10 cellular contexts compared by ENCODE assay signal in genomic region chr3:148718982-148719862, GRCh38. TPM values are rescaled to one million over a fixed set of nuclear protein-coding genes. Genes with fewer than 3 reads are reported as not detected.
A peak's percentile ranks its signal among the peaks of the same experiment; 100 is the strongest.
DNase-seq lines count a peak whose midpoint lies in the region; ATAC-seq, FAIRE-seq and TF ChIP-seq lines count a peak whose summit lies in the region.
"Had no signal": no experiment of that assay in that cellular context is flagged by ENCODE, and none has a peak within 500 bp of the region (broad histone marks: within the 10 kb centered on the region; RNA-seq: fewer than 3 reads in every experiment).

No MANE protein-coding gene starts in this region.

- no peak overlapping the region for H3K9ac ChIP-seq in GM12878 (ENCODE audit: control insufficient read depth, insufficient read depth, low read length)

- POLR2A ChIA-PET in GM12878 (lab: Charles Lee) = no interaction called here

- no peak for TF ChIP-seq POLR2A in GM12878 (IDR thresholded peaks at IDR 0.05; ENCODE audit: low read depth, low read length)

- H3K4me3 ChIP-seq in GM12878 = no peak overlapping the region
- H3K4me3 ChIP-seq: skin epidermis had no signal

- ATAC-seq in GM12878 (no peak), HG03039 (IDR thresholded peaks at IDR 0.05; ENCODE audit: unreplicated experiment) (no peak)

- TF ChIP-seq EP300 in GM12878 (IDR thresholded peaks at IDR 0.05; ENCODE audit: borderline replicate concordance in 1 of 2, control insufficient read depth in 1 of 2, low read depth in 2 of 2, low read length in 2 of 2) = no peak

- no TSS peak for BruUV-seq in GM12878 (replicated peaks; lab: Mats Ljungman, UMichigan)

- CTCF ChIA-PET in GM12878 (lab: Yijun Ruan, JAX) = no interaction called here

- in situ Hi-C loops in GM12878 (cut with MboI) = no loop called here

- H3K27ac ChIP-seq in C4-2B (no peak overlapping the region), GM12878 (ENCODE audit: control insufficient read depth, insufficient read depth) (no peak overlapping the region)
- H3K27ac ChIP-seq: skin epidermis had no signal

- no peaks in the 10 kb centered on the region for H3K4me1 ChIP-seq in GM12878 (ENCODE audit: control insufficient read depth, insufficient read depth, low read length)

- no peaks in the 10 kb centered on the region for H3K27me3 ChIP-seq in GM12878 (replicated peaks in 1 of 2; ENCODE audit: control insufficient read depth in 2 of 2, insufficient read depth in 2 of 2, low read length in 1 of 2)

- no peaks in the 10 kb centered on the region for H3K9me3 ChIP-seq in GM12878 (replicated peaks; ENCODE audit: control insufficient read depth, insufficient read depth, low read length)

- intact Hi-C loops in GM12878 (cut with micrococcal nuclease; ENCODE audit: unreplicated experiment) = loop anchor here (5.0 kb wide), 1 partner anchor 337 kb away; no protein-coding TSS in a partner anchor

- TF ChIP-seq CTCF in C4-2B (conservative IDR thresholded peaks at IDR 0.05) = peak; percentile 87
- peak in 1 of 3 experiments; percentile 9; a peak in 1 of 6 replicates for TF ChIP-seq CTCF in GM12878 (IDR thresholded peaks at IDR 0.05 in 2 of 3, conservative IDR thresholded peaks at IDR 0.05 in 1 of 3; ENCODE audit: control insufficient read depth in 2 of 3, extremely low read depth in 1 of 3, insufficient read depth in 1 of 3, low read depth in 3 of 3, low read length in 3 of 3)

- SMC1A ChIA-PET in GM12878 (lab: Charles Lee; ENCODE audit: uncharacterized antibody, unreplicated experiment) = interaction anchor here (1.2 to 1.3 kb wide), 2 partner anchors 18 to 339 kb away, joined by 4 read pairs; no protein-coding TSS in a partner anchor

- DNase-seq in HT1080 (ENCODE audit: low read depth) (peak; percentile 25), GM12878 (ENCODE audit: low read depth, low spot score) (no peak), midbrain (lab: John Stamatoyannopoulos, UW) (peak; percentile 4), NCI-H524 treated with DMSO at 0.1 percent for 48 hours (lab: John Stamatoyannopoulos, UW) (no peak), KG1 (lab: John Stamatoyannopoulos, UW) (no peak)
- DNase-seq in activated CD4-positive, CD25-positive, alpha-beta regulatory T cell treated with anti-CD3 and anti-CD28 coated beads, Interleukin-2, amount 50 U/mL, for 72 hours = no peak

- H4K20me1 ChIP-seq in GM12878 (ENCODE audit: control insufficient read depth, insufficient read depth) = no peaks in the 10 kb centered on the region

- 37% methylated on average over 7 of the region's 7 CpGs for WGBS in GM12878 (ENCODE audit: insufficient coverage, insufficient replicate concordance, low lambda C conversion rate, missing lambda C conversion rate)

- H2AFZ ChIP-seq in GM12878 (ENCODE audit: control insufficient read depth, low read depth, low read length) = no peak overlapping the region

- no peak for FAIRE-seq in GM12878 (lab: Jason Lieb, UNC)

- TF ChIP-seq RAD21 in GM12878 (IDR thresholded peaks at IDR 0.05; ENCODE audit: insufficient read depth, low read depth, low read length) = peak; percentile 29; the same call in 1 of the 2 replicates

- H3K4me2 ChIP-seq in GM12878 (ENCODE audit: control insufficient read depth, insufficient read depth) = no peak overlapping the region

- RAD21 ChIA-PET in GM12878 (lab: Charles Lee; ENCODE audit: unreplicated experiment) = interaction anchor here (0.9 kb wide), 1 partner anchor 339 kb away, joined by 3 read pairs; no protein-coding TSS in a partner anchor

- H3K79me2 ChIP-seq in GM12878 (ENCODE audit: control insufficient read depth, insufficient read depth, low read length) = no peaks in the 10 kb centered on the region

- H3K36me3 ChIP-seq in GM12878 (ENCODE audit: control insufficient read depth in 2 of 2, insufficient read depth in 2 of 2, low read length in 1 of 2) = no peaks in the 10 kb centered on the region

TF ChIP-seq in GM12878, 131 proteins besides CTCF, POLR2A, EP300 and RAD21:
- TF ChIP-seq CHD1 (IDR thresholded peaks at IDR 0.05; ENCODE audit: low read depth, low read length) (no peak), KDM1A (IDR thresholded peaks at IDR 0.05; ENCODE audit: borderline replicate concordance) (no peak), NFYA (IDR thresholded peaks at IDR 0.05; ENCODE audit: borderline replicate concordance, low read depth, low read length) (no peak), ZNF24 (IDR thresholded peaks at IDR 0.05) (no peak), BACH1 (IDR thresholded peaks at IDR 0.05; ENCODE audit: borderline replicate concordance) (no peak), TAF1 (IDR thresholded peaks at IDR 0.05; ENCODE audit: borderline replicate concordance, low read depth, low read length) (no peak), BRCA1 (IDR thresholded peaks at IDR 0.05; ENCODE audit: low read depth, low read length) (no peak)

RNA-seq across cellular contexts. Expression of gene AGTR1, which starts 21.5 kb away (rescaled TPM):
- total RNA-seq in HT1080 (2014; rRNA removed; shearing (Covaris generic)) = 0.07 TPM in 1 of 2 replicates, not detected in the other
- not detected in 2 replicates for polyA plus RNA-seq in HT1080 (2015; cell fraction: cytosol; rRNA removed)
- not detected in 2 replicates for polyA plus RNA-seq in HT1080 (2015; cell fraction: nucleus; rRNA removed)
- total RNA-seq in GM12878 (2013; cell fraction: nucleolus; rRNA removed) = not detected in 2 replicates
- not detected in 2 replicates for total RNA-seq in GM12878 (2014; rRNA removed)
- not detected in 2 replicates for total RNA-seq in GM12878 (2014; rRNA removed; fragmentation: Illumina TruSeq; extraction: Trizol)
- not detected in 2 replicates for total RNA-seq in GM12878 (2021)
- polyA plus RNA-seq in GM12878 (2011; ENCODE audit: low read depth) = not detected
- polyA plus RNA-seq in GM12878 (2011; rRNA removed) = not detected in 2 replicates
- not detected in 2 replicates for polyA plus RNA-seq in GM12878 (2011; cell fraction: cytosol; rRNA removed)
- not detected in 2 replicates for polyA plus RNA-seq in GM12878 (2011; cell fraction: nucleus; rRNA removed)
- not detected in 2 replicates for polyA plus RNA-seq in GM12878 (2012)
- polyA plus RNA-seq in GM12878 (2014; fragmentation: Illumina TruSeq; extraction: Trizol) = not detected in 2 replicates
- polyA plus RNA-seq in GM12878 (2014; fragmentation: Nextera tagmentation; extraction: Ambion mirVana) = not detected
- polyA plus RNA-seq in GM12878 (2014; rRNA removed) = not detected in 2 replicates
- not detected for polyA plus RNA-seq in GM12878 (2016; fragmentation: Nextera tagmentation; extraction: Ambion mirVana)
- polyA minus RNA-seq in GM12878 (2011; rRNA and poly(A)+ RNA removed) = not detected in 2 replicates
- not detected in 2 replicates for polyA minus RNA-seq in GM12878 (2011; cell fraction: cytosol; rRNA and poly(A)+ RNA removed)
- not detected in 2 replicates for polyA minus RNA-seq in GM12878 (2011; cell fraction: nucleus; rRNA and poly(A)+ RNA removed)
- total RNA-seq: activated T-helper 1 cell treated with anti-CD3 and anti-CD28 coated beads, Interleukin-12 subunit alpha, Interleukin-12 subunit beta, Interleukin-2, Interleukin-4 antibody, amounts not matched to agents 30 ng/mL and 10 ng/mL and 1 ng/mL, durations not matched to agents 14 hours and 24 hours and 36 hours had no signal

Comparison
In these comparisons a context has a peak if more than half of its experiments do, and no peak if none do; other contexts are left out.
1. DNase-seq: peak in HT1080 (single experiment) and midbrain (single experiment); none in GM12878 (single experiment), NCI-H524 treated with DMSO at 0.1 percent for 48 hours (single experiment), KG1 (single experiment) and activated CD4-positive, CD25-positive, alpha-beta regulatory T cell treated with anti-CD3 and anti-CD28 coated beads, Interleukin-2, amount 50 U/mL, for 72 hours (single experiment).